1 cellular context compared by ENCODE assay signal in the genomic region with DNA sequence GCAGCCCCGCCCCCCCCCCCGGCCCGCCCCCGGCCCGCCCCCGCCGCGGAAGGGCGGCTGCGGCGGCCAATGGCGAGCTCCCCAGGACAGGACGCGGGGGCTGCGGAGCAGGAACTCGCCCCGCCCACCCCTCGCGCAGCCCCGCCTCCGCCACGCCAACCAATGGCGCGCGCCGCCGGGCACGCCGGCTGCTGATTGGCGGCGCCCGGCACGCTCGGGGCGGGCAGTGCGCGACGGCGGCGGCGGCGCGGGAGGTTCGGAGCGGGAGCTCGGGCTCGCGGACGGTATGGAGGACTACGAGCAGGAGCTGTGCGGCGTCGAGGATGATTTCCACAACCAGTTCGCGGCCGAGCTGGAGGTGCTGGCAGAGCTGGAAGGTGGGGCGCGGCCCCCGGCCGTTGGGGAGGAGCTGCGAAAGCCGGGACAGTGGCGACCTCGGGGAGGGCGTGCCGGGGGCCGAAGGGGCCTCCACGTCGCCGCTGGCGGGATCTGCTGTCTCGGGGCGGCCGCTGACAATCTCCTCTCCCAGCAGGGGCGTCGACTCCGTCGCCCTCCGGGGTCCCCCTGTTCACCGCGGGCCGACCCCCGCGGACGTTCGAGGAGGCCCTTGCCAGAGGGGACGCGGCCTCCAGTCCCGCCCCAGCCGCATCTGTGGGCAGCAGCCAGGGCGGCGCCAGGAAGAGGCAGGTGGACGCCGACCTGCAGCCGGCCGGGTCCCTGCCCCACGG.
A peak's percentile ranks its signal among the peaks of the same experiment; 100 is the strongest.
TF ChIP-seq lines count a peak whose summit lies in the region.

A gene (plus strand): TSS at position 222 of the 728 bp plus-strand sequence. CDS start 65 bp downstream, at position 287.

TF ChIP-seq in HepG2, 621 proteins besides CTCF, POLR2A, EP300 and RAD21 (continued from another document and continues in another):
- TF ChIP-seq, protein P1, sequence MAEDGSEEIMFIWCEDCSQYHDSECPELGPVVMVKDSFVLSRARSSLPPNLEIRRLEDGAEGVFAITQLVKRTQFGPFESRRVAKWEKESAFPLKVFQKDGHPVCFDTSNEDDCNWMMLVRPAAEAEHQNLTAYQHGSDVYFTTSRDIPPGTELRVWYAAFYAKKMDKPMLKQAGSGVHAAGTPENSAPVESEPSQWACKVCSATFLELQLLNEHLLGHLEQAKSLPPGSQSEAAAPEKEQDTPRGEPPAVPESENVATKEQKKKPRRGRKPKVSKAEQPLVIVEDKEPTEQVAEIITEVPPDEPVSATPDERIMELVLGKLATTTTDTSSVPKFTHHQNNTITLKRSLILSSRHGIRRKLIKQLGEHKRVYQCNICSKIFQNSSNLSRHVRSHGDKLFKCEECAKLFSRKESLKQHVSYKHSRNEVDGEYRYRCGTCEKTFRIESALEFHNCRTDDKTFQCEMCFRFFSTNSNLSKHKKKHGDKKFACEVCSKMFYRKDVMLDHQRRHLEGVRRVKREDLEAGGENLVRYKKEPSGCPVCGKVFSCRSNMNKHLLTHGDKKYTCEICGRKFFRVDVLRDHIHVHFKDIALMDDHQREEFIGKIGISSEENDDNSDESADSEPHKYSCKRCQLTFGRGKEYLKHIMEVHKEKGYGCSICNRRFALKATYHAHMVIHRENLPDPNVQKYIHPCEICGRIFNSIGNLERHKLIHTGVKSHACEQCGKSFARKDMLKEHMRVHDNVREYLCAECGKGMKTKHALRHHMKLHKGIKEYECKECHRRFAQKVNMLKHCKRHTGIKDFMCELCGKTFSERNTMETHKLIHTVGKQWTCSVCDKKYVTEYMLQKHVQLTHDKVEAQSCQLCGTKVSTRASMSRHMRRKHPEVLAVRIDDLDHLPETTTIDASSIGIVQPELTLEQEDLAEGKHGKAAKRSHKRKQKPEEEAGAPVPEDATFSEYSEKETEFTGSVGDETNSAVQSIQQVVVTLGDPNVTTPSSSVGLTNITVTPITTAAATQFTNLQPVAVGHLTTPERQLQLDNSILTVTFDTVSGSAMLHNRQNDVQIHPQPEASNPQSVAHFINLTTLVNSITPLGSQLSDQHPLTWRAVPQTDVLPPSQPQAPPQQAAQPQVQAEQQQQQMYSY (CRISPR knock-in tag; IDR thresholded peaks at IDR 0.05): 0 out of 2 replicates have a peak, but pooled peaks have one; percentile 17
- peak; percentile 67; the same call in 1 of the 2 replicates for TF ChIP-seq ZNF709 (CRISPR knock-in tag; IDR thresholded peaks at IDR 0.05)
- TF ChIP-seq PRMT3 (CRISPR knock-in tag; IDR thresholded peaks at IDR 0.05; ENCODE audit: borderline replicate concordance, low read depth): no peak
- TF ChIP-seq, protein P2, sequence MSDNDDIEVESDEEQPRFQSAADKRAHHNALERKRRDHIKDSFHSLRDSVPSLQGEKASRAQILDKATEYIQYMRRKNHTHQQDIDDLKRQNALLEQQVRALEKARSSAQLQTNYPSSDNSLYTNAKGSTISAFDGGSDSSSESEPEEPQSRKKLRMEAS (IDR thresholded peaks at IDR 0.05): peak; percentile 85
- TF ChIP-seq ZNF343 (CRISPR knock-in tag; IDR thresholded peaks at IDR 0.05): no peak
- TF ChIP-seq, protein P3, sequence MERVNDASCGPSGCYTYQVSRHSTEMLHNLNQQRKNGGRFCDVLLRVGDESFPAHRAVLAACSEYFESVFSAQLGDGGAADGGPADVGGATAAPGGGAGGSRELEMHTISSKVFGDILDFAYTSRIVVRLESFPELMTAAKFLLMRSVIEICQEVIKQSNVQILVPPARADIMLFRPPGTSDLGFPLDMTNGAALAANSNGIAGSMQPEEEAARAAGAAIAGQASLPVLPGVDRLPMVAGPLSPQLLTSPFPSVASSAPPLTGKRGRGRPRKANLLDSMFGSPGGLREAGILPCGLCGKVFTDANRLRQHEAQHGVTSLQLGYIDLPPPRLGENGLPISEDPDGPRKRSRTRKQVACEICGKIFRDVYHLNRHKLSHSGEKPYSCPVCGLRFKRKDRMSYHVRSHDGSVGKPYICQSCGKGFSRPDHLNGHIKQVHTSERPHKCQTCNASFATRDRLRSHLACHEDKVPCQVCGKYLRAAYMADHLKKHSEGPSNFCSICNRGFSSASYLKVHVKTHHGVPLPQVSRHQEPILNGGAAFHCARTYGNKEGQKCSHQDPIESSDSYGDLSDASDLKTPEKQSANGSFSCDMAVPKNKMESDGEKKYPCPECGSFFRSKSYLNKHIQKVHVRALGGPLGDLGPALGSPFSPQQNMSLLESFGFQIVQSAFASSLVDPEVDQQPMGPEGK (CRISPR knock-in tag; IDR thresholded peaks at IDR 0.05): 0 out of 2 replicates have a peak, but pooled peaks have one; percentile 20
- peak; percentile 70 for TF ChIP-seq NFYB (CRISPR knock-in tag; IDR thresholded peaks at IDR 0.05)
- no peak for TF ChIP-seq MLLT10 (CRISPR knock-in tag; IDR thresholded peaks at IDR 0.05)
- TF ChIP-seq TOE1 (CRISPR knock-in tag; IDR thresholded peaks at IDR 0.05): no peak
- peak; percentile 88 for TF ChIP-seq SIN3B (IDR thresholded peaks at IDR 0.05; ENCODE audit: low read length)
- TF ChIP-seq ZNF20 (CRISPR knock-in tag; IDR thresholded peaks at IDR 0.05): no peak
- TF ChIP-seq POLR2G (IDR thresholded peaks at IDR 0.05; ENCODE audit: low read depth, low read length): peak; percentile 63
- TF ChIP-seq SMARCC2 (IDR thresholded peaks at IDR 0.05): no peak
- no peak for TF ChIP-seq FOXP1 (IDR thresholded peaks at IDR 0.05)
- TF ChIP-seq FOXP1 (CRISPR knock-in tag; IDR thresholded peaks at IDR 0.05): no peak
- TF ChIP-seq, protein P4, sequence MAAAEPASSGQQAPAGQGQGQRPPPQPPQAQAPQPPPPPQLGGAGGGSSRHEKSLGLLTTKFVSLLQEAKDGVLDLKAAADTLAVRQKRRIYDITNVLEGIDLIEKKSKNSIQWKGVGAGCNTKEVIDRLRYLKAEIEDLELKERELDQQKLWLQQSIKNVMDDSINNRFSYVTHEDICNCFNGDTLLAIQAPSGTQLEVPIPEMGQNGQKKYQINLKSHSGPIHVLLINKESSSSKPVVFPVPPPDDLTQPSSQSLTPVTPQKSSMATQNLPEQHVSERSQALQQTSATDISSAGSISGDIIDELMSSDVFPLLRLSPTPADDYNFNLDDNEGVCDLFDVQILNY (CRISPR knock-in tag; conservative IDR thresholded peaks at IDR 0.05): peak; percentile 94
- no peak for TF ChIP-seq SMC3 (IDR thresholded peaks at IDR 0.05; ENCODE audit: low read length)
- TF ChIP-seq ZNF451 (CRISPR knock-in tag; IDR thresholded peaks at IDR 0.05): 0 out of 2 replicates have a peak, but pooled peaks have one; percentile 3
- peak; percentile 91; the same call in 1 of the 2 replicates for TF ChIP-seq SP4 (CRISPR knock-in tag; IDR thresholded peaks at IDR 0.05)
- TF ChIP-seq NFKBIZ (CRISPR knock-in tag; IDR thresholded peaks at IDR 0.05): no peak
- no peak for TF ChIP-seq POGZ (CRISPR knock-in tag; IDR thresholded peaks at IDR 0.05)
- TF ChIP-seq RXRA (CRISPR knock-in tag; IDR thresholded peaks at IDR 0.05): peak; percentile 48; the same call in 1 of the 2 replicates
- TF ChIP-seq, protein P5, sequence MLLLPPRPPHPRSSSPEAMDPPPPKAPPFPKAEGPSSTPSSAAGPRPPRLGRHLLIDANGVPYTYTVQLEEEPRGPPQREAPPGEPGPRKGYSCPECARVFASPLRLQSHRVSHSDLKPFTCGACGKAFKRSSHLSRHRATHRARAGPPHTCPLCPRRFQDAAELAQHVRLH (CRISPR knock-in tag; IDR thresholded peaks at IDR 0.05; ENCODE audit: borderline replicate concordance, low read depth): peak; percentile 20; the same call in 1 of the 2 replicates
- no peak for TF ChIP-seq HHEX (CRISPR knock-in tag; IDR thresholded peaks at IDR 0.05)
- TF ChIP-seq ZNF260 (CRISPR knock-in tag; IDR thresholded peaks at IDR 0.05; ENCODE audit: borderline replicate concordance, low read depth): no peak
- peak; percentile 72; the same call in 1 of the 2 replicates for TF ChIP-seq ZNF563 (CRISPR knock-in tag; IDR thresholded peaks at IDR 0.05)
- TF ChIP-seq, protein P6, sequence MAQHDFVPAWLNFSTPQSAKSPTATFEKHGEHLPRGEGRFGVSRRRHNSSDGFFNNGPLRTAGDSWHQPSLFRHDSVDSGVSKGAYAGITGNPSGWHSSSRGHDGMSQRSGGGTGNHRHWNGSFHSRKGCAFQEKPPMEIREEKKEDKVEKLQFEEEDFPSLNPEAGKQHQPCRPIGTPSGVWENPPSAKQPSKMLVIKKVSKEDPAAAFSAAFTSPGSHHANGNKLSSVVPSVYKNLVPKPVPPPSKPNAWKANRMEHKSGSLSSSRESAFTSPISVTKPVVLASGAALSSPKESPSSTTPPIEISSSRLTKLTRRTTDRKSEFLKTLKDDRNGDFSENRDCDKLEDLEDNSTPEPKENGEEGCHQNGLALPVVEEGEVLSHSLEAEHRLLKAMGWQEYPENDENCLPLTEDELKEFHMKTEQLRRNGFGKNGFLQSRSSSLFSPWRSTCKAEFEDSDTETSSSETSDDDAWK (CRISPR knock-in tag; IDR thresholded peaks at IDR 0.05): no peak
- TF ChIP-seq MXI1 (IDR thresholded peaks at IDR 0.05; ENCODE audit: borderline replicate concordance, low read depth, low read length): peak; percentile 87; the same call in 1 of the 3 replicates
- TF ChIP-seq ZFP1 (CRISPR knock-in tag; IDR thresholded peaks at IDR 0.05): no peak
- TF ChIP-seq, protein P7, sequence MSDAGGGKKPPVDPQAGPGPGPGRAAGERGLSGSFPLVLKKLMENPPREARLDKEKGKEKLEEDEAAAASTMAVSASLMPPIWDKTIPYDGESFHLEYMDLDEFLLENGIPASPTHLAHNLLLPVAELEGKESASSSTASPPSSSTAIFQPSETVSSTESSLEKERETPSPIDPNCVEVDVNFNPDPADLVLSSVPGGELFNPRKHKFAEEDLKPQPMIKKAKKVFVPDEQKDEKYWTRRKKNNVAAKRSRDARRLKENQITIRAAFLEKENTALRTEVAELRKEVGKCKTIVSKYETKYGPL (CRISPR knock-in tag; IDR thresholded peaks at IDR 0.05): no peak
- TF ChIP-seq MTA1 (CRISPR knock-in tag; IDR thresholded peaks at IDR 0.05; ENCODE audit: borderline replicate concordance): peak; percentile 55; the same call in 1 of the 2 replicates
- TF ChIP-seq, protein P8, sequence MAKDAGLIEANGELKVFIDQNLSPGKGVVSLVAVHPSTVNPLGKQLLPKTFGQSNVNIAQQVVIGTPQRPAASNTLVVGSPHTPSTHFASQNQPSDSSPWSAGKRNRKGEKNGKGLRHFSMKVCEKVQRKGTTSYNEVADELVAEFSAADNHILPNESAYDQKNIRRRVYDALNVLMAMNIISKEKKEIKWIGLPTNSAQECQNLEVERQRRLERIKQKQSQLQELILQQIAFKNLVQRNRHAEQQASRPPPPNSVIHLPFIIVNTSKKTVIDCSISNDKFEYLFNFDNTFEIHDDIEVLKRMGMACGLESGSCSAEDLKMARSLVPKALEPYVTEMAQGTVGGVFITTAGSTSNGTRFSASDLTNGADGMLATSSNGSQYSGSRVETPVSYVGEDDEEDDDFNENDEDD (CRISPR knock-in tag; IDR thresholded peaks at IDR 0.05; ENCODE audit: borderline replicate concordance): peak; percentile 94
- TF ChIP-seq HCFC1 (IDR thresholded peaks at IDR 0.05; ENCODE audit: low read depth, low read length): no peak
- TF ChIP-seq, protein P9, sequence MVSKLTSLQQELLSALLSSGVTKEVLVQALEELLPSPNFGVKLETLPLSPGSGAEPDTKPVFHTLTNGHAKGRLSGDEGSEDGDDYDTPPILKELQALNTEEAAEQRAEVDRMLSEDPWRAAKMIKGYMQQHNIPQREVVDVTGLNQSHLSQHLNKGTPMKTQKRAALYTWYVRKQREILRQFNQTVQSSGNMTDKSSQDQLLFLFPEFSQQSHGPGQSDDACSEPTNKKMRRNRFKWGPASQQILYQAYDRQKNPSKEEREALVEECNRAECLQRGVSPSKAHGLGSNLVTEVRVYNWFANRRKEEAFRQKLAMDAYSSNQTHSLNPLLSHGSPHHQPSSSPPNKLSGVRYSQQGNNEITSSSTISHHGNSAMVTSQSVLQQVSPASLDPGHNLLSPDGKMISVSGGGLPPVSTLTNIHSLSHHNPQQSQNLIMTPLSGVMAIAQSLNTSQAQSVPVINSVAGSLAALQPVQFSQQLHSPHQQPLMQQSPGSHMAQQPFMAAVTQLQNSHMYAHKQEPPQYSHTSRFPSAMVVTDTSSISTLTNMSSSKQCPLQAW (CRISPR knock-in tag; IDR thresholded peaks at IDR 0.05): no peak
- TF ChIP-seq, protein P10, sequence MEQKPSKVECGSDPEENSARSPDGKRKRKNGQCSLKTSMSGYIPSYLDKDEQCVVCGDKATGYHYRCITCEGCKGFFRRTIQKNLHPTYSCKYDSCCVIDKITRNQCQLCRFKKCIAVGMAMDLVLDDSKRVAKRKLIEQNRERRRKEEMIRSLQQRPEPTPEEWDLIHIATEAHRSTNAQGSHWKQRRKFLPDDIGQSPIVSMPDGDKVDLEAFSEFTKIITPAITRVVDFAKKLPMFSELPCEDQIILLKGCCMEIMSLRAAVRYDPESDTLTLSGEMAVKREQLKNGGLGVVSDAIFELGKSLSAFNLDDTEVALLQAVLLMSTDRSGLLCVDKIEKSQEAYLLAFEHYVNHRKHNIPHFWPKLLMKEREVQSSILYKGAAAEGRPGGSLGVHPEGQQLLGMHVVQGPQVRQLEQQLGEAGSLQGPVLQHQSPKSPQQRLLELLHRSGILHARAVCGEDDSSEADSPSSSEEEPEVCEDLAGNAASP (CRISPR knock-in tag; IDR thresholded peaks at IDR 0.05; ENCODE audit: borderline replicate concordance): 0 out of 2 replicates have a peak, but pooled peaks have one; percentile 17
- no peak for TF ChIP-seq KDM3A (CRISPR knock-in tag; IDR thresholded peaks at IDR 0.05; ENCODE audit: low read depth)
- TF ChIP-seq POLR2AphosphoS5 (IDR thresholded peaks at IDR 0.05; ENCODE audit: low read depth, low read length): peak; percentile 35; the same call in 1 of the 2 replicates
- peak; percentile 71 for TF ChIP-seq NFYC (CRISPR knock-in tag; IDR thresholded peaks at IDR 0.05)
- peak; percentile 37 for TF ChIP-seq SRSF1 (optimal IDR thresholded peaks at IDR 0.05; ENCODE audit: low read depth, low read length)
- no peak for TF ChIP-seq ZNF383 (CRISPR knock-in tag; IDR thresholded peaks at IDR 0.05; ENCODE audit: borderline replicate concordance)
- TF ChIP-seq, protein P11, sequence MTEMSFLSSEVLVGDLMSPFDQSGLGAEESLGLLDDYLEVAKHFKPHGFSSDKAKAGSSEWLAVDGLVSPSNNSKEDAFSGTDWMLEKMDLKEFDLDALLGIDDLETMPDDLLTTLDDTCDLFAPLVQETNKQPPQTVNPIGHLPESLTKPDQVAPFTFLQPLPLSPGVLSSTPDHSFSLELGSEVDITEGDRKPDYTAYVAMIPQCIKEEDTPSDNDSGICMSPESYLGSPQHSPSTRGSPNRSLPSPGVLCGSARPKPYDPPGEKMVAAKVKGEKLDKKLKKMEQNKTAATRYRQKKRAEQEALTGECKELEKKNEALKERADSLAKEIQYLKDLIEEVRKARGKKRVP (CRISPR knock-in tag; IDR thresholded peaks at IDR 0.05): no peak
- TF ChIP-seq NKX3-1 (CRISPR knock-in tag; IDR thresholded peaks at IDR 0.05): 0 out of 2 replicates have a peak, but pooled peaks have one; percentile 23
- 0 out of 2 replicates have a peak, but pooled peaks have one; percentile 50 for TF ChIP-seq ZNF329 (CRISPR knock-in tag; IDR thresholded peaks at IDR 0.05; ENCODE audit: low read depth)
- 0 out of 2 replicates have a peak, but pooled peaks have one; percentile 23 for TF ChIP-seq NR2C2 (CRISPR knock-in tag; IDR thresholded peaks at IDR 0.05; ENCODE audit: borderline replicate concordance)
